In genomic region chr4:121221201-121221600, GRCh38 we compare ENCODE assay signal across 19 cellular contexts. TPM values are rescaled to one million over a fixed set of nuclear protein-coding genes. Genes with fewer than 3 reads are reported as not detected.
"Had no signal": no experiment of that assay in that cellular context is flagged by ENCODE, and none has a peak within 500 bp of the region (broad histone marks: within the 10 kb centered on the region; RNA-seq: fewer than 3 reads in every experiment).

No MANE protein-coding gene starts in this region.

- H3K4me3 Mint-ChIP-seq: brain, nephron, T-helper 17 cell had no signal

- H3K27me3 Mint-ChIP-seq: brain had no signal

- DNase-seq: activated CD4-positive, alpha-beta T cell treated with anti-CD3 and anti-CD28 coated beads for 48 hours; amygdala; central memory CD4-positive, alpha-beta T cell; effector CD4-positive, alpha-beta T cell; foreskin keratinocyte; kidney glomerular epithelial cell; left ventricle myocardium superior; mesenchymal stem cell; nucleus accumbens; right cardiac atrium; stomach; T-helper 17 cell; testis; upper lobe of right lung had no signal

- H3K9me3 ChIP-seq: prostate gland, stomach, testis, upper lobe of right lung had no signal

- H3K36me3 Mint-ChIP-seq: brain had no signal

- H3K9me3 Mint-ChIP-seq: brain, nephron had no signal

- H3K36me3 ChIP-seq: prostate gland, stomach, upper lobe of right lung had no signal

- H3K4me1 ChIP-seq: foreskin keratinocyte, prostate gland, stomach, testis, upper lobe of right lung had no signal

- H3K27ac ChIP-seq: coronary artery, foreskin keratinocyte, prostate gland, stomach, testis, upper lobe of right lung had no signal

- ATAC-seq: foreskin keratinocyte, left ventricle myocardium superior, right cardiac atrium, T-helper 17 cell, upper lobe of right lung had no signal

- H3K27me3 ChIP-seq: foreskin keratinocyte, stomach, testis, upper lobe of right lung had no signal

- H3K27ac Mint-ChIP-seq: brain, nephron, T-helper 17 cell had no signal

- H3K4me3 ChIP-seq: coronary artery, prostate gland, smooth muscle cell, stomach, testis, upper lobe of right lung had no signal

- H3K4me2 ChIP-seq: smooth muscle cell had no signal

RNA-seq across cellular contexts. Expression of gene TNIP3, which starts 57.1 kb away (rescaled TPM):
- total RNA-seq: left ventricle myocardium superior, prostate gland, right cardiac atrium had no signal
- polyA plus RNA-seq: right cardiac atrium had no signal
